ENCODE assay signal across 1 cellular context in genomic region chr17:50939795-50940684, GRCh38.
TF ChIP-seq lines count a peak whose summit lies in the region.

No MANE protein-coding gene starts in this region.

TF ChIP-seq in liver, 16 proteins besides CTCF, POLR2A, EP300 and RAD21 (continued from another document):
- TF ChIP-seq REST (IDR thresholded peaks at IDR 0.05) = peak; percentile 89
